Comparison of ENCODE assay signal across 8 cellular contexts in the genomic region with DNA sequence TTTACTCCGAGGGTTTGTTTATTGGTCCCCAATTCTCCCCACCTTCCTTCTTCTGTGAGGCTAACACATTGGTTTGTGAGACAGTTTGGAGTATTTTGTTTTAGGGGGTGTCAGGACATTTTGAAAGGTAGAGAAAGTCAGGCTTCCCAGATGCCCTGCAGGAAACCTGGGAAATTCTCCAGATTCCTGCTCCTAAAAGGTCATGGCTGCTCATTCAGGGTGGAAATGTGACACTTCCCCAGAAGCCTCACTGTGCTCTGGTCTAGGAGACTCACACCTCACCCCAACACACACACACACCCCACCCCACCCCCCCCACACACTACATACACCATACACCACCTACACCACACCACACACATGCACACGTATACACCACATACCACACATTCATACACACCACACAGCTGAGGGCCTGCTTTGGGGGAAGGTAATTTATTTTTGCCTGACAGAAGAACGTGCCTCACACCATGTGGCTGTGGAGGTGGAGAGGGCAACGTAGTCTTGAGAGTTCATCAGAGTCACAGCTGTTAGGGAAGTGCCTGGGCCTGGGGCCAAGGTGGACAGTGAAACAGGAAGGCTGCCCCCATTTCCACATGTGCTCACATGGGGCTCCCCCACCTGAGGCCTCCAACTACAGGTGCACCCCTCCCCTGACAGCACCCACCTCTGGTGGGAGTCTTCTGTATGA. TPM values are rescaled to one million over a fixed set of nuclear protein-coding genes. Genes with fewer than 3 reads are reported as not detected.
DNase-seq lines count a peak whose midpoint lies in the region; ATAC-seq and TF ChIP-seq lines count a peak whose summit lies in the region.

No MANE protein-coding gene starts in this region.

- no peak for TF ChIP-seq CTCF in gastroesophageal sphincter (IDR thresholded peaks at IDR 0.05)

- H3K36me3 ChIP-seq in gastroesophageal sphincter (no peaks in the 10 kb centered on the region), skeletal muscle tissue (ENCODE audit: control insufficient read depth in 3 of 3, insufficient read depth in 3 of 3, low read length in 3 of 3) (no peaks in the 10 kb centered on the region)

- TF ChIP-seq POLR2A in gastroesophageal sphincter (IDR thresholded peaks at IDR 0.05), result no peak

- TF ChIP-seq EP300 in gastroesophageal sphincter (IDR thresholded peaks at IDR 0.05), result no peak

- H3K4me3 ChIP-seq in gastroesophageal sphincter, result no peak overlapping the region
- peak overlapping the region in 1 of 3 donors; percentile 17 for H3K4me3 ChIP-seq in skeletal muscle tissue (ENCODE audit: low read length in 3 of 3)

- WGBS in gastroesophageal sphincter (ENCODE audit: low coverage in 1 of 2), 2 donors, result 16 to 31% methylated on average over 2 to 3 of the region's 4 CpGs

- H3K9ac ChIP-seq in skeletal muscle tissue (ENCODE audit: low read depth in 1 of 3, low read length in 3 of 3), result peak overlapping the region; percentile 29 to 76 (median 59)

- H3K27me3 ChIP-seq in gastroesophageal sphincter (no peaks in the 10 kb centered on the region), skeletal muscle tissue (ENCODE audit: control insufficient read depth in 3 of 3, insufficient read depth in 3 of 3, low read length in 3 of 3) (no peaks in the 10 kb centered on the region)

- peak; percentile 27 for DNase-seq in ELR (ENCODE audit: low read depth)
- peak; percentile 6 for DNase-seq in NCI-H524 treated with DMSO at 0.1 percent for 48 hours (lab: John Stamatoyannopoulos, UW)
- no peak for DNase-seq in T-helper 9 cell
- no peak for DNase-seq in amygdala (lab: John Stamatoyannopoulos, UW)

- no peaks in the 10 kb centered on the region for H3K9me3 ChIP-seq in gastroesophageal sphincter
- H3K9me3 ChIP-seq in skeletal muscle tissue (ENCODE audit: control insufficient read depth in 3 of 3, low read length in 3 of 3), result no peaks in the 10 kb centered on the region

- H3K27ac ChIP-seq in gastroesophageal sphincter (peak overlapping the region in 3 of 4 donors; percentile 37 to 54 (median 50)), skeletal muscle tissue (ENCODE audit: low read depth, low read length) (peak overlapping the region; percentile 85)

- peak; percentile 68 for ATAC-seq in GM21825 (IDR thresholded peaks at IDR 0.05; ENCODE audit: unreplicated experiment)
- ATAC-seq in gastroesophageal sphincter, result peak; percentile 16
- ATAC-seq in GM19397 (IDR thresholded peaks at IDR 0.05; ENCODE audit: unreplicated experiment), result no peak

- H3K4me1 ChIP-seq in gastroesophageal sphincter, result peaks cover 0 to 56% (median 41%) of the 10 kb centered on the region in 3 donors
- peaks cover 73 to 85% (median 76%) of the 10 kb centered on the region in 3 donors for H3K4me1 ChIP-seq in skeletal muscle tissue (ENCODE audit: control insufficient read depth in 3 of 3, insufficient read depth in 3 of 3, low read length in 3 of 3)

RNA-seq across cellular contexts. Expression of a gene that starts 40.4 kb away (rescaled TPM):
- total RNA-seq in gastroesophageal sphincter (10 to 100 TPM; 17.3 to 42.7 (median 33.3) TPM), skeletal muscle tissue (16.2 TPM)

Comparison
In these comparisons a context has a peak if more than half of its experiments do, and no peak if none do; other contexts are left out.
1. DNase-seq: peak in ELR (single experiment) and NCI-H524 treated with DMSO at 0.1 percent for 48 hours (single experiment); none in T-helper 9 cell (single experiment) and amygdala (0 of 56).